1 cellular context compared by ENCODE assay signal in genomic region chr11:30860970-30861369, GRCh38.
TF ChIP-seq lines count a peak whose summit lies in the region.

No MANE protein-coding gene starts in this region.

TF ChIP-seq in WTC11, 78 proteins besides CTCF, POLR2A, EP300 and RAD21 (continued from another document):
- peak; percentile 39; the same call in 1 of the 2 replicates for TF ChIP-seq MAX (CRISPR knock-in tag; IDR thresholded peaks at IDR 0.05)
- TF ChIP-seq ZNF671 (CRISPR knock-in tag; IDR thresholded peaks at IDR 0.05), result no peak
